ENCODE assay signal across 12 cellular contexts in genomic region chr6:42704251-42704936, GRCh38. TPM values are rescaled to one million over a fixed set of nuclear protein-coding genes. Genes with fewer than 3 reads are reported as not detected.
DNase-seq lines count a peak whose midpoint lies in the region; ATAC-seq, FAIRE-seq and TF ChIP-seq lines count a peak whose summit lies in the region.
"Had no signal": no experiment of that assay in that cellular context is flagged by ENCODE, and none has a peak within 500 bp of the region (broad histone marks: within the 10 kb centered on the region; RNA-seq: fewer than 3 reads in every experiment).

No MANE protein-coding gene starts in this region.

- no peak overlapping the region for H3K27ac ChIP-seq in A673 (ENCODE audit: low read depth, low read length, poor library complexity, severe bottlenecking)
- H3K27ac ChIP-seq: thoracic aorta had no signal

- ATAC-seq in GM21360 (IDR thresholded peaks at IDR 0.05; ENCODE audit: unreplicated experiment), result no peak

- no peaks in the 10 kb centered on the region for H3K4me1 ChIP-seq in A673 (ENCODE audit: insufficient read depth, low read length, poor library complexity, severe bottlenecking)

- no peak for FAIRE-seq in D721Med (lab: Jason Lieb, UNC)

- CTCF ChIA-PET in A673 (lab: Charles Lee), result interaction anchor here (0.5 kb wide), 1 partner anchor 171 kb away, joined by 3 read pairs; no protein-coding TSS in a partner anchor

- POLR2A ChIA-PET in A673 (lab: Charles Lee; ENCODE audit: low non-redundant PET), result interaction anchor here (0.5 to 0.6 kb wide), 3 partner anchors 12 to 78 kb away, joined by 3 to 17 read pairs (median 5); no protein-coding TSS in a partner anchor

- H3K9me3 ChIP-seq in A673 (ENCODE audit: low read depth, low read length, poor library complexity, severe bottlenecking), result no peaks in the 10 kb centered on the region
- H3K9me3 ChIP-seq: thoracic aorta had no signal

- DNase-seq in A673 (ENCODE audit: low spot score) (peak; percentile 67), NCI-H82 treated with DMSO at 0.1 percent for 48 hours (lab: John Stamatoyannopoulos, UW; ENCODE audit: unreplicated experiment) (peak; percentile 27), fibroblast of peridontal ligament (ENCODE audit: extremely low read depth) (peak; percentile 31), myocyte (ENCODE audit: low read depth) (peak; percentile 84), T1000 (lab: John Stamatoyannopoulos, UW) (no peak), D721Med (ENCODE audit: insufficient read length, low spot score) (no peak)
- no peak for DNase-seq in activated CD4-positive, alpha-beta T cell treated with anti-CD3 and anti-CD28 coated beads, Interleukin-2, amount 50 U/mL, for 1 hour
- DNase-seq: activated gamma-delta T cell, GOT3, MV-4-11 had no signal

- H3K4me3 ChIP-seq in A673 (ENCODE audit: low read depth, low read length, poor library complexity, severe bottlenecking), result peak overlapping the region; percentile 40
- H3K4me3 ChIP-seq: thoracic aorta had no signal

- no TSS peak for BruUV-seq in A673 (replicated peaks; lab: Mats Ljungman, UMichigan)

- intact Hi-C loops in A673 (cut with micrococcal nuclease; ENCODE audit: unreplicated experiment), result no loop called here

- H3K27me3 ChIP-seq in A673 (replicated peaks; ENCODE audit: insufficient read depth, low read depth, low read length, poor library complexity), result no peaks in the 10 kb centered on the region

- TF ChIP-seq CTCF in A673 (conservative IDR thresholded peaks at IDR 0.05; ENCODE audit: low read depth, low read length), result no peak
- no peak for TF ChIP-seq CTCF in D721Med (IDR thresholded peaks at IDR 0.05; ENCODE audit: insufficient read depth, missing control alignments)

- no peaks in the 10 kb centered on the region for H3K36me3 ChIP-seq in A673 (ENCODE audit: insufficient read depth, low read length, poor library complexity, severe bottlenecking)
- H3K36me3 ChIP-seq: thoracic aorta had no signal

RNA-seq across cellular contexts. Expression of gene PRPH2, which starts 18.0 kb away (rescaled TPM):
- total RNA-seq in A673 (2021) (0.41 and 0.46 TPM in 2 replicates), myocyte (1.4 and 1.8 TPM in 2 replicates)
- polyA plus RNA-seq in myocyte (2012), result 4.1 TPM

RNA-seq across cellular contexts. Expression of gene TBCC, which starts 41.5 kb away (rescaled TPM):
- total RNA-seq in A673 (2021) (29.4 and 31.3 TPM in 2 replicates), myocyte (44.3 and 45.2 TPM in 2 replicates)
- polyA plus RNA-seq in myocyte (2012), result 20.9 TPM

Comparison
In these comparisons a context has a peak if more than half of its experiments do, and no peak if none do; other contexts are left out.
1. DNase-seq: peak in A673 (single experiment), NCI-H82 treated with DMSO at 0.1 percent for 48 hours (single experiment), fibroblast of peridontal ligament (single experiment) and myocyte (single experiment); none in T1000 (single experiment), D721Med (single experiment) and activated CD4-positive, alpha-beta T cell treated with anti-CD3 and anti-CD28 coated beads, Interleukin-2, amount 50 U/mL, for 1 hour (single experiment).